In the genomic region with DNA sequence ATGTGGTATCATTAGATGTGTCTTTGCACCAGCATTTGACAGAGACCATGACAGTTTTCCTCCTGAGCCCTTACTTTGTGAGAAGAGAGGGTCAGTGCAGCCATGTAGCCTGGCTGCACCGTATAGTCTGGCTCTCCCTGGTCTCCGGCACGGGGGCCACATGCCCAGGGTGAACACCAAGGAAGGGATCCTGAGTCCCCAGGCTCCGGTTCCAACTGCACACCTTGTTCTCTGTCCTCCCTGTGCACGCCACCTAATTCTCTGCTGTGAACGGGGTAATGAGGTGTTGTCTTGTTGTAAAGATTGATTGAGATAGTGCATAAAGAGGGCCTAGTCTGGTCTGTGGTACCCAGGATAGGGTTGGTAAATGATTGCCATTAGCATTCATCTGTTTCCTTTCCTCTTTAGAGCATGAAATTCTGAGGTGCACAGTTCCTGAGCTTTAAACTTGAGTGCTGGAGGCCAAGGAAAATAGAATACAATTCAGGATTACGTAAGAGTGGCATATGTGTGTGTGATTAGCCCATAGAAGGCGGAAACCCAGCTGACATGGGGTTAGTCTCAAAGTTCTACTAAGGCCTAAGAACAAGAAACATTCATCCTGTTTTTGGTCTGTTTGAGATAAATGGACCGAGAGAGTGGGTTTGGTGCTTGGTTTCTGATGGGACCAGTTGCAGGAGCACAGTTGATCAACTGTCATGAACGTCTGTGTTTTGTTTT, we compare ENCODE assay signal across 11 cellular contexts. TPM values are rescaled to one million over a fixed set of nuclear protein-coding genes. Genes with fewer than 3 reads are reported as not detected.
DNase-seq lines count a peak whose midpoint lies in the region; ATAC-seq and TF ChIP-seq lines count a peak whose summit lies in the region.
"Had no signal": no experiment of that assay in that cellular context is flagged by ENCODE, and none has a peak within 500 bp of the region (broad histone marks: within the 10 kb centered on the region; RNA-seq: fewer than 3 reads in every experiment).

No MANE protein-coding gene starts in this region.

- H3K27me3 ChIP-seq in HL-60 (ENCODE audit: insufficient read depth, poor library complexity, severe bottlenecking), result no peaks in the 10 kb centered on the region

- H3K27me3 Mint-ChIP-seq in activated T-cell treated with anti-CD3 and anti-CD28 coated beads, Interleukin-2, amount 50 U/mL, for 72 hours (ENCODE audit: low read depth), result no peaks in the 10 kb centered on the region

- H3K4me3 ChIP-seq in HL-60 (replicated peaks; ENCODE audit: insufficient read depth, low read length), result peak overlapping the region; percentile 38

- no peaks in the 10 kb centered on the region for H3K9me3 Mint-ChIP-seq in activated T-cell treated with anti-CD3 and anti-CD28 coated beads, Interleukin-2, amount 50 U/mL, for 72 hours

- DNase-seq in AG09319 (ENCODE audit: extremely low read depth, low read depth), result peak; percentile 10
- DNase-seq in HL-60 (ENCODE audit: low read depth in 1 of 2, low spot score in 1 of 2), result peak; percentile 85 to 88
- DNase-seq in activated T-cell treated with anti-CD3 and anti-CD28 coated beads, Interleukin-2, amount 50 U/mL, for 72 hours, result no peak
- peak; percentile 14 for DNase-seq in kidney tubule cell (ENCODE audit: low spot score)
- no peak for DNase-seq in NCI-H2081 (lab: John Stamatoyannopoulos, UW)
- DNase-seq in dedifferentiated amniotic fluid mesenchymal stem cell (ENCODE audit: extremely low spot score), result no peak
- DNase-seq in kidney glomerular epithelial cell (lab: John Stamatoyannopoulos, UW), result no peak
- DNase-seq: cortex of kidney; NCI-H446 treated with DMSO at 0.1 percent for 48 hours; stimulated activated CD4-positive, alpha-beta T cell treated with anti-CD3 and anti-CD28 coated beads, Interleukin-2, amount 100 ng/mL, for 48 hours had no signal

- peak overlapping the region; percentile 48 to 88 for H3K4me3 Mint-ChIP-seq in activated T-cell treated with anti-CD3 and anti-CD28 coated beads, Interleukin-2, amount 50 U/mL, for 72 hours

- no peak for ATAC-seq in activated T-cell treated with anti-CD3 and anti-CD28 coated beads, Interleukin-2, amount 50 U/mL, for 72 hours (replicated peaks in 1 of 2)
- ATAC-seq in HG03135 (IDR thresholded peaks at IDR 0.05; ENCODE audit: unreplicated experiment), result no peak

- peaks cover 100% of the 10 kb centered on the region for H3K4me1 Mint-ChIP-seq in activated T-cell treated with anti-CD3 and anti-CD28 coated beads, Interleukin-2, amount 50 U/mL, for 72 hours (ENCODE audit: low read depth)

- peaks cover 7 to 27% of the 10 kb centered on the region in 2 donors for H3K36me3 Mint-ChIP-seq in activated T-cell treated with anti-CD3 and anti-CD28 coated beads, Interleukin-2, amount 50 U/mL, for 72 hours (ENCODE audit: insufficient read depth in 2 of 2)

- peak overlapping the region; percentile 97 for H3K27ac ChIP-seq in HL-60 (replicated peaks)

- peak overlapping the region; percentile 94 for H3K27ac Mint-ChIP-seq in activated T-cell treated with anti-CD3 and anti-CD28 coated beads, Interleukin-2, amount 50 U/mL, for 72 hours

- TF ChIP-seq CTCF in AG09319 (IDR thresholded peaks at IDR 0.05; ENCODE audit: low read depth, low read length) (no peak), HL-60 (IDR thresholded peaks at IDR 0.05; ENCODE audit: insufficient read depth, low read length) (no peak)

RNA-seq across cellular contexts. Expression of a gene that starts 55.5 kb away (rescaled TPM):
- 100 to 1,000 TPM; 159 to 161 TPM for total RNA-seq in activated T-cell treated with anti-CD3 and anti-CD28 coated beads, Interleukin-2, amount 50 U/mL, for 72 hours

Comparison
In these comparisons a context has a peak if more than half of its experiments do, and no peak if none do; other contexts are left out.
1. DNase-seq: peak in AG09319 (single experiment), HL-60 (2 of 2) and kidney tubule cell (single experiment); none in activated T-cell treated with anti-CD3 and anti-CD28 coated beads, Interleukin-2, amount 50 U/mL, for 72 hours (0 of 2), NCI-H2081 (0 of 2), dedifferentiated amniotic fluid mesenchymal stem cell (single experiment) and kidney glomerular epithelial cell (single experiment).